Comparison of ENCODE assay signal across 13 cellular contexts in genomic region chr5:1419476-1420210, GRCh38. TPM values are rescaled to one million over a fixed set of nuclear protein-coding genes. Genes with fewer than 3 reads are reported as not detected.
"Had no signal": no experiment of that assay in that cellular context is flagged by ENCODE, and none has a peak within 500 bp of the region (broad histone marks: within the 10 kb centered on the region; RNA-seq: fewer than 3 reads in every experiment).

No MANE protein-coding gene starts in this region.

- ATAC-seq: activated CD4-positive, CD25-positive, alpha-beta regulatory T cell treated with anti-CD3 and anti-CD28 coated beads, Interleukin-2, amount 50 U/mL, for 24 hours; body of pancreas; stimulated activated naive CD8-positive, alpha-beta T cell treated with anti-CD3 and anti-CD28 coated beads, Interleukin-15, Interleukin-2, amounts not matched to agents 100 U/mL and 50 U/mL, for 24 hours had no signal

- H3K4me3 ChIP-seq: body of pancreas, transverse colon had no signal

- H3K9me3 ChIP-seq: body of pancreas, neutrophil, transverse colon had no signal

- FAIRE-seq: small intestine had no signal

- H3K4me1 ChIP-seq: body of pancreas, transverse colon had no signal

- DNase-seq: amniotic stem cell; caudate nucleus; effector memory CD4-positive, alpha-beta T cell; foreskin melanocyte; small intestine; stimulated activated naive CD8-positive, alpha-beta T cell treated with anti-CD3 and anti-CD28 coated beads, Interleukin-15, Interleukin-2, amounts not matched to agents 100 U/mL and 50 U/mL, for 24 hours; transverse colon had no signal

- H3K27me3 ChIP-seq: body of pancreas, neutrophil, transverse colon had no signal

- H3K36me3 ChIP-seq: neutrophil, transverse colon had no signal

- H3K27ac ChIP-seq: body of pancreas, epithelial cell of prostate, neutrophil, transverse colon had no signal

RNA-seq across cellular contexts. Expression of gene SLC6A3, which starts 25.6 kb away (rescaled TPM):
- total RNA-seq: body of pancreas, fibroblast of lung, lung microvascular endothelial cell, transverse colon had no signal
- polyA plus RNA-seq: fibroblast of lung had no signal
